ENCODE assay signal across 35 cellular contexts in genomic region chr9:109238125-109238524, GRCh38.
"Had no signal": no experiment of that assay in that cellular context is flagged by ENCODE, and none has a peak within 500 bp of the region (broad histone marks: within the 10 kb centered on the region; RNA-seq: fewer than 3 reads in every experiment).

No MANE protein-coding gene starts in this region.

- H3K27ac ChIP-seq: esophagus muscularis mucosa, heart right ventricle, left lung, lower lobe of right lung, neutrophil, ovary, right lobe of liver, stomach, thyroid gland, upper lobe of left lung, vagina had no signal

- ATAC-seq: activated naive CD8-positive, alpha-beta T cell treated with anti-CD3 and anti-CD28 coated beads, Interleukin-2, amount 50 U/mL, for 24 hours; activated T-cell treated with anti-CD3 and anti-CD28 coated beads, Interleukin-2, amount 50 U/mL, for 4 hours; heart right ventricle; left lung; lower lobe of right lung; stimulated activated naive B cell treated with anti-CD40 and anti-IgM and Interleukin-4, amounts not matched to agents 10 μg/mL and 1 μg/mL and 100 μg/mL, for 72 hours; WTC11 had no signal

- H3K9me3 Mint-ChIP-seq: activated CD4-positive, alpha-beta memory T cell treated with anti-CD3 and anti-CD28 coated beads, Interleukin-2, amount 10 ng/mL, durations not matched to agents 7 days and 5 days; activated CD4-positive, alpha-beta T cell treated with anti-CD3 and anti-CD28 coated beads, Interleukin-2, amount 10 ng/mL, durations not matched to agents 7 days and 5 days; activated naive CD4-positive, alpha-beta T cell treated with anti-CD3 and anti-CD28 coated beads, Interleukin-2, amount 50 U/mL, for 24 hours; activated naive CD8-positive, alpha-beta T cell treated with anti-CD3 and anti-CD28 coated beads, Interleukin-2, amount 50 U/mL, for 24 hours; activated T-cell treated with anti-CD3 and anti-CD28 coated beads, Interleukin-2, amount 50 U/mL, for 4 hours; activated T-helper 2 cell treated with anti-CD3 and anti-CD28 coated beads, Interferon-gamma antibody, Interleukin-2, Interleukin-4, amounts not matched to agents 10 μg/mL and 5 μg/mL and 100 μg/mL, durations not matched to agents 14 hours and 24 hours and 36 hours; nephron; T-helper 1 cell treated with Interleukin-12 subunit alpha and Interleukin-12 subunit beta and Interleukin-4 antibody, amounts not matched to agents 30 μg/mL and 1 μg/mL, for 36 hours; WTC11 had no signal

- H3K27me3 Mint-ChIP-seq: progenitor cell of endocrine pancreas had no signal

- H3K4me3 Mint-ChIP-seq: activated CD4-positive, alpha-beta memory T cell treated with anti-CD3 and anti-CD28 coated beads, Interleukin-2, amount 10 ng/mL, durations not matched to agents 7 days and 5 days; activated CD4-positive, alpha-beta T cell treated with anti-CD3 and anti-CD28 coated beads, Interleukin-2, amount 10 ng/mL, durations not matched to agents 7 days and 5 days; activated naive CD4-positive, alpha-beta T cell treated with anti-CD3 and anti-CD28 coated beads, Interleukin-2, amount 50 U/mL, for 24 hours; activated naive CD8-positive, alpha-beta T cell treated with anti-CD3 and anti-CD28 coated beads, Interleukin-2, amount 50 U/mL, for 24 hours; activated T-cell treated with anti-CD3 and anti-CD28 coated beads, Interleukin-2, amount 50 U/mL, for 4 hours; nephron; stimulated activated naive B cell treated with anti-CD40 and anti-IgM and Interleukin-4, amounts not matched to agents 10 μg/mL and 1 μg/mL and 100 μg/mL, for 72 hours; T-helper 1 cell treated with Interleukin-12 subunit alpha and Interleukin-12 subunit beta and Interleukin-4 antibody, amounts not matched to agents 30 μg/mL and 1 μg/mL, for 36 hours; WTC11 had no signal

- DNase-seq: activated CD4-positive, alpha-beta memory T cell treated with anti-CD3 and anti-CD28 coated beads, Interleukin-2, amount 10 ng/mL, durations not matched to agents 7 days and 5 days; activated CD4-positive, alpha-beta T cell treated with anti-CD3 and anti-CD28 coated beads for 1 hour; activated CD4-positive, alpha-beta T cell treated with anti-CD3 and anti-CD28 coated beads, Interleukin-2, amount 10 ng/mL, durations not matched to agents 7 days and 5 days; activated CD8-positive, alpha-beta memory T cell treated with anti-CD3 and anti-CD28 coated beads, Interleukin-2, amount 50 U/mL, for 48 hours; activated naive CD8-positive, alpha-beta T cell treated with anti-CD3 and anti-CD28 coated beads, Interleukin-2, amount 50 U/mL, for 24 hours; activated T-cell treated with anti-CD3 and anti-CD28 coated beads, Interleukin-2, amount 50 U/mL, for 4 hours; amygdala; dermis blood vessel endothelial cell; effector CD4-positive, alpha-beta T cell; heart right ventricle; kidney glomerular epithelial cell; left lung; lower lobe of right lung; mesendoderm; ovary; right lobe of liver; small intestine; stimulated activated CD4-positive, alpha-beta T cell treated with anti-CD3 and anti-CD28 coated beads, Interleukin-4, amount 100 ng/mL, for 24 hours; stimulated activated CD8-positive, alpha-beta memory T cell treated with anti-CD3 and anti-CD28 coated beads, Interleukin-4, amount 100 ng/mL, for 48 hours; stimulated activated naive B cell treated with anti-CD40 and anti-IgM and Interleukin-4, amounts not matched to agents 10 μg/mL and 1 μg/mL and 100 μg/mL, for 72 hours; stomach; T1000; thyroid gland; upper lobe of left lung had no signal

- H3K4me3 ChIP-seq: esophagus muscularis mucosa, heart right ventricle, left lung, lower lobe of right lung, ovary, right lobe of liver, stomach, thyroid gland, upper lobe of left lung, vagina had no signal

- H3K4me1 Mint-ChIP-seq: activated CD4-positive, alpha-beta memory T cell treated with anti-CD3 and anti-CD28 coated beads, Interleukin-2, amount 10 ng/mL, durations not matched to agents 7 days and 5 days; activated CD4-positive, alpha-beta T cell treated with anti-CD3 and anti-CD28 coated beads, Interleukin-2, amount 10 ng/mL, durations not matched to agents 7 days and 5 days; activated naive CD4-positive, alpha-beta T cell treated with anti-CD3 and anti-CD28 coated beads, Interleukin-2, amount 50 U/mL, for 24 hours; activated naive CD8-positive, alpha-beta T cell treated with anti-CD3 and anti-CD28 coated beads, Interleukin-2, amount 50 U/mL, for 24 hours; nephron; stimulated activated naive B cell treated with anti-CD40 and anti-IgM and Interleukin-4, amounts not matched to agents 10 μg/mL and 1 μg/mL and 100 μg/mL, for 72 hours had no signal

- H3K4me1 ChIP-seq: esophagus muscularis mucosa, left lung, lower lobe of right lung, right lobe of liver, upper lobe of left lung, vagina had no signal

- H3K9me3 ChIP-seq: esophagus muscularis mucosa, heart right ventricle, left lung, lower lobe of right lung, neutrophil, ovary, right lobe of liver, stomach, thyroid gland, upper lobe of left lung, vagina had no signal

- H3K36me3 Mint-ChIP-seq: activated naive CD4-positive, alpha-beta T cell treated with anti-CD3 and anti-CD28 coated beads, Interleukin-2, amount 50 U/mL, for 24 hours; stimulated activated naive B cell treated with anti-CD40 and anti-IgM and Interleukin-4, amounts not matched to agents 10 μg/mL and 1 μg/mL and 100 μg/mL, for 72 hours had no signal

- H3K27me3 ChIP-seq: esophagus muscularis mucosa, foreskin keratinocyte, heart right ventricle, ovary, right lobe of liver, stomach, thyroid gland, upper lobe of left lung, vagina had no signal

- FAIRE-seq: colon, small intestine had no signal

- H3K36me3 ChIP-seq: esophagus muscularis mucosa, heart right ventricle, left lung, lower lobe of right lung, neutrophil, ovary, thyroid gland, upper lobe of left lung, vagina had no signal

- H3K27ac Mint-ChIP-seq: activated CD4-positive, alpha-beta memory T cell treated with anti-CD3 and anti-CD28 coated beads, Interleukin-2, amount 10 ng/mL, durations not matched to agents 7 days and 5 days; activated CD4-positive, alpha-beta T cell treated with anti-CD3 and anti-CD28 coated beads, Interleukin-2, amount 10 ng/mL, durations not matched to agents 7 days and 5 days; activated naive CD4-positive, alpha-beta T cell treated with anti-CD3 and anti-CD28 coated beads, Interleukin-2, amount 50 U/mL, for 24 hours; activated naive CD8-positive, alpha-beta T cell treated with anti-CD3 and anti-CD28 coated beads, Interleukin-2, amount 50 U/mL, for 24 hours; activated T-helper 2 cell treated with anti-CD3 and anti-CD28 coated beads, Interferon-gamma antibody, Interleukin-2, Interleukin-4, amounts not matched to agents 10 μg/mL and 5 μg/mL and 100 μg/mL, durations not matched to agents 14 hours and 24 hours and 36 hours; nephron; progenitor cell of endocrine pancreas; stimulated activated naive B cell treated with anti-CD40 and anti-IgM and Interleukin-4, amounts not matched to agents 10 μg/mL and 1 μg/mL and 100 μg/mL, for 72 hours; T-helper 1 cell treated with Interleukin-12 subunit alpha and Interleukin-12 subunit beta and Interleukin-4 antibody, amounts not matched to agents 30 μg/mL and 1 μg/mL, for 36 hours; WTC11 had no signal
